In genomic region chr9:99906403-99907207, GRCh38 we compare ENCODE assay signal across 8 cellular contexts. TPM values are rescaled to one million over a fixed set of nuclear protein-coding genes. Genes with fewer than 3 reads are reported as not detected.
DNase-seq lines count a peak whose midpoint lies in the region; ATAC-seq and TF ChIP-seq lines count a peak whose summit lies in the region.

STX17 (plus strand) TSS chr9:99906654; CDS start chr9:99915240, 8,586 bp downstream.

- H3K9me3 ChIP-seq in colonic mucosa, result no peaks in the 10 kb centered on the region

- TF ChIP-seq CTCF in colonic mucosa (IDR thresholded peaks at IDR 0.05), result no peak

- no peaks in the 10 kb centered on the region for H3K36me3 ChIP-seq in colonic mucosa

- H3K4me1 ChIP-seq in colonic mucosa, result no peaks in the 10 kb centered on the region

- H3K9ac ChIP-seq in colonic mucosa (ENCODE audit: low read depth in 2 of 2, low read length in 2 of 2), result peak within 1 kb of the TSS; percentile 92 to 97

- H3K27ac ChIP-seq in colonic mucosa, result peak within 1 kb of the TSS; percentile 97

- intact Hi-C loops in colonic mucosa (cut with DNase I), result loop anchor here (5.0 kb wide), 1 partner anchor 84 kb away; the partner anchor contains the start of gene NR4A3

- no peaks in the 10 kb centered on the region for H3K27me3 ChIP-seq in colonic mucosa

- H3K4me3 ChIP-seq in colonic mucosa, result peak within 1 kb of the TSS; percentile 89

- ATAC-seq in GM18873 (IDR thresholded peaks at IDR 0.05; ENCODE audit: low FRiP score, unreplicated experiment), result peak; percentile 70
- peak; percentile 87 for ATAC-seq in HG03139 (IDR thresholded peaks at IDR 0.05; ENCODE audit: unreplicated experiment)

- DNase-seq in AG08396 (ENCODE audit: low spot score), result peak; percentile 95
- DNase-seq in NCI-H345 (lab: John Stamatoyannopoulos, UW), result peak; percentile 85
- peak; percentile 80 for DNase-seq in activated CD4-positive, alpha-beta T cell treated with anti-CD3 and anti-CD28 coated beads for 48 hours
- peak; percentile 88 for DNase-seq in colonic mucosa
- DNase-seq in left kidney (ENCODE audit: low read depth, low spot score), result peak; percentile 94
- DNase-seq in stimulated activated CD4-positive, alpha-beta T cell treated with anti-CD3 and anti-CD28 coated beads, Interleukin-2, amount 100 ng/mL, for 24 hours, result peak; percentile 82 to 83

RNA-seq across cellular contexts. Expression of gene STX17, which starts in this region (rescaled TPM):
- total RNA-seq in colonic mucosa, result 10 to 100 TPM; 23.3 to 37.3 TPM

Comparison
In these comparisons a context has a peak if more than half of its experiments do, and no peak if none do; other contexts are left out.
1. Peak in every context shown above with its lines: DNase-seq, ATAC-seq, H3K4me3 ChIP-seq and H3K27ac ChIP-seq.